ENCODE assay signal across 11 cellular contexts in genomic region chr12:52193991-52194390, GRCh38. TPM values are rescaled to one million over a fixed set of nuclear protein-coding genes. Genes with fewer than 3 reads are reported as not detected.
A peak's percentile ranks its signal among the peaks of the same experiment; 100 is the strongest.
DNase-seq lines count a peak whose midpoint lies in the region; ATAC-seq, FAIRE-seq and TF ChIP-seq lines count a peak whose summit lies in the region.
"Had no signal": no experiment of that assay in that cellular context is flagged by ENCODE, and none has a peak within 500 bp of the region (broad histone marks: within the 10 kb centered on the region; RNA-seq: fewer than 3 reads in every experiment).

No MANE protein-coding gene starts in this region.

- H3K4me2 ChIP-seq in A549, result peak overlapping the region; percentile 97
- peak overlapping the region; percentile 3 for H3K4me2 ChIP-seq in astrocyte (ENCODE audit: low read length)
- no peak overlapping the region for H3K4me2 ChIP-seq in mesendoderm (ENCODE audit: low read length)

- no peak overlapping the region for H3K4ac ChIP-seq in mesendoderm (ENCODE audit: low read depth, low read length)

- CTCF ChIA-PET in A549 (lab: Yijun Ruan, JAX), result interaction anchor here (0.6 to 1.9 kb wide), 6 partner anchors 28 to 133 kb away, joined by 3 to 6 read pairs (median 4); no protein-coding TSS in a partner anchor
- CTCF ChIA-PET in naive thymus-derived CD4-positive, alpha-beta T cell (lab: Charles Lee), result no interaction called here

- H3K4me1 Mint-ChIP-seq in astrocyte (ENCODE audit: low read depth, unreplicated experiment), result peaks cover 57% of the 10 kb centered on the region
- H3K4me1 Mint-ChIP-seq in naive thymus-derived CD4-positive, alpha-beta T cell, result peaks cover 0 to 9% (median 0%) of the 10 kb centered on the region in 7 donors
- H3K4me1 Mint-ChIP-seq: memory B cell had no signal

- no peaks in the 10 kb centered on the region for H3K9me3 Mint-ChIP-seq in astrocyte (ENCODE audit: unreplicated experiment)
- no peaks in the 10 kb centered on the region for H3K9me3 Mint-ChIP-seq in naive thymus-derived CD4-positive, alpha-beta T cell
- H3K9me3 Mint-ChIP-seq: memory B cell had no signal

- intact Hi-C loops in naive thymus-derived CD4-positive, alpha-beta T cell (cut with micrococcal nuclease), result no loop called here

- H3K27ac ChIP-seq in A549 (peak overlapping the region; percentile 96 to 100), astrocyte (ENCODE audit: low read depth, low read length) (no peak overlapping the region), mesendoderm (ENCODE audit: low read depth, low read length) (no peak overlapping the region)
- H3K27ac ChIP-seq in naive thymus-derived CD4-positive, alpha-beta T cell (ENCODE audit: low read depth, low read length), result no peak overlapping the region

- no peaks in the 10 kb centered on the region for H3K9me3 ChIP-seq in A549
- no peaks in the 10 kb centered on the region for H3K9me3 ChIP-seq in astrocyte (ENCODE audit: insufficient read depth, low read depth, low read length)
- no peaks in the 10 kb centered on the region for H3K9me3 ChIP-seq in naive thymus-derived CD4-positive, alpha-beta T cell (ENCODE audit: control insufficient read depth in 2 of 3, low read length in 3 of 3)

- peak overlapping the region; percentile 94 for H3K27ac Mint-ChIP-seq in astrocyte (ENCODE audit: unreplicated experiment)
- H3K27ac Mint-ChIP-seq in naive thymus-derived CD4-positive, alpha-beta T cell, result no peak overlapping the region
- H3K27ac Mint-ChIP-seq: memory B cell had no signal

- H4K8ac ChIP-seq in mesendoderm (ENCODE audit: low read depth, low read length), result no peak overlapping the region

- H3K79me2 ChIP-seq in astrocyte (ENCODE audit: insufficient read depth, low read length) (no peaks in the 10 kb centered on the region), mesendoderm (ENCODE audit: control insufficient read depth, insufficient read depth, low read length) (no peaks in the 10 kb centered on the region)

- H2BK120ac ChIP-seq in mesendoderm (ENCODE audit: low read depth, low read length), result no peak overlapping the region

- H3K4me3 ChIP-seq in A549, result no peak overlapping the region
- no peak overlapping the region for H3K4me3 ChIP-seq in astrocyte (ENCODE audit: insufficient read depth, low read depth, low read length)
- no peak overlapping the region for H3K4me3 ChIP-seq in mesendoderm (ENCODE audit: low read length)
- no peak overlapping the region for H3K4me3 ChIP-seq in naive thymus-derived CD4-positive, alpha-beta T cell (ENCODE audit: low read length)

- H3K9ac ChIP-seq in astrocyte (ENCODE audit: low read length), result no peak overlapping the region
- no peak overlapping the region for H3K9ac ChIP-seq in mesendoderm (ENCODE audit: low read length)

- H3K79me1 ChIP-seq in mesendoderm (ENCODE audit: low read length), result no peaks in the 10 kb centered on the region

- no peaks in the 10 kb centered on the region for H4K20me1 ChIP-seq in astrocyte (ENCODE audit: insufficient read depth, low read length)

- no peak overlapping the region for H3K4me3 Mint-ChIP-seq in astrocyte (ENCODE audit: unreplicated experiment)
- no peak overlapping the region for H3K4me3 Mint-ChIP-seq in naive thymus-derived CD4-positive, alpha-beta T cell
- H3K4me3 Mint-ChIP-seq: memory B cell had no signal

- H3K36me3 ChIP-seq in astrocyte (ENCODE audit: insufficient read depth, low read length) (no peaks in the 10 kb centered on the region), mesendoderm (ENCODE audit: control insufficient read depth, insufficient read depth, low read length) (no peaks in the 10 kb centered on the region)
- H3K36me3 ChIP-seq in naive thymus-derived CD4-positive, alpha-beta T cell (ENCODE audit: control insufficient read depth in 2 of 3, insufficient read depth in 3 of 3, low read length in 3 of 3), result no peaks in the 10 kb centered on the region

- TF ChIP-seq EP300 in A549 (IDR thresholded peaks at IDR 0.05) (no peak), Ishikawa (IDR thresholded peaks at IDR 0.05; ENCODE audit: borderline replicate concordance) (peak; percentile 73)

- POLR2A ChIA-PET in A549 (lab: Yijun Ruan, JAX), result no interaction called here
- POLR2A ChIA-PET in naive thymus-derived CD4-positive, alpha-beta T cell (lab: Charles Lee), result no interaction called here

- H3K27me3 Mint-ChIP-seq in astrocyte (ENCODE audit: low read depth, unreplicated experiment), result peaks cover 4% of the 10 kb centered on the region
- peaks cover 0 to 16% (median 5%) of the 10 kb centered on the region in 5 donors for H3K27me3 Mint-ChIP-seq in naive thymus-derived CD4-positive, alpha-beta T cell

- DNase-seq in A549 (ENCODE audit: low read depth in 1 of 2, low spot score in 1 of 2), result no peak
- no peak for DNase-seq in astrocyte (ENCODE audit: low read depth)
- peak; percentile 63 for DNase-seq in mesendoderm
- DNase-seq in activated CD4-positive, CD25-positive, alpha-beta regulatory T cell (lab: John Stamatoyannopoulos, UW), result no peak
- no peak for DNase-seq in naive thymus-derived CD4-positive, alpha-beta T cell
- DNase-seq in H54 (ENCODE audit: insufficient read length, low spot score), result no peak
- no peak for DNase-seq in DMS153 treated with DMSO at 0.1 percent for 48 hours (lab: John Stamatoyannopoulos, UW; ENCODE audit: unreplicated experiment)
- DNase-seq: stimulated activated CD8-positive, alpha-beta memory T cell treated with anti-CD3 and anti-CD28 coated beads, Interleukin-4, amount 100 ng/mL, for 48 hours; T1000 had no signal

- H3K36me3 Mint-ChIP-seq in astrocyte (ENCODE audit: low read depth, unreplicated experiment), result no peaks in the 10 kb centered on the region
- no peaks in the 10 kb centered on the region for H3K36me3 Mint-ChIP-seq in naive thymus-derived CD4-positive, alpha-beta T cell
- H3K36me3 Mint-ChIP-seq: memory B cell had no signal

- TF ChIP-seq RAD21 in A549 (conservative IDR thresholded peaks at IDR 0.05 in 1 of 2, IDR thresholded peaks at IDR 0.05 in 1 of 2) (no peak), Ishikawa (IDR thresholded peaks at IDR 0.05; ENCODE audit: low read depth) (no peak)

- no peak overlapping the region for H2BK15ac ChIP-seq in mesendoderm (replicated peaks; ENCODE audit: low read depth)

- peaks cover 76% of the 10 kb centered on the region for H3K4me1 ChIP-seq in A549
- peaks cover 65% of the 10 kb centered on the region for H3K4me1 ChIP-seq in astrocyte (ENCODE audit: insufficient read depth, low read length)
- no peaks in the 10 kb centered on the region for H3K4me1 ChIP-seq in mesendoderm (ENCODE audit: control insufficient read depth, low read depth, low read length)
- H3K4me1 ChIP-seq in naive thymus-derived CD4-positive, alpha-beta T cell (ENCODE audit: control insufficient read depth in 2 of 2, insufficient read depth in 2 of 2, low read length in 2 of 2), result no peaks in the 10 kb centered on the region

- no peak overlapping the region for H2AK5ac ChIP-seq in mesendoderm (ENCODE audit: low read length)

- TF ChIP-seq CTCF in A549 (IDR thresholded peaks at IDR 0.05) (no peak), astrocyte (IDR thresholded peaks at IDR 0.05; ENCODE audit: insufficient read depth, low read depth, low read length) (no peak)

- H3K18ac ChIP-seq in mesendoderm (ENCODE audit: low read length), result no peak overlapping the region

- no peak for ATAC-seq in A549
- no peak for ATAC-seq in naive thymus-derived CD4-positive, alpha-beta T cell

- 65% methylated on average over 6 of the region's 6 CpGs for WGBS in A549 (ENCODE audit: missing lambda C conversion rate)
- WGBS in mesendoderm (ENCODE audit: extremely low coverage, insufficient coverage, low lambda C conversion rate), result no CpG with 5 or more reads among the region's 6 CpGs

- H4K5ac ChIP-seq in mesendoderm (ENCODE audit: low read length), result no peak overlapping the region

- no peak overlapping the region for H3K56ac ChIP-seq in mesendoderm (ENCODE audit: low read length)

- no peak overlapping the region for H2BK5ac ChIP-seq in mesendoderm (ENCODE audit: low read length)

- FAIRE-seq in A549 (lab: Jason Lieb, UNC), result no peak
- FAIRE-seq in astrocyte (lab: Jason Lieb, UNC), result no peak
- no peak for FAIRE-seq in H54 (lab: Jason Lieb, UNC)

- H3K27me3 ChIP-seq in astrocyte (ENCODE audit: insufficient read depth, low read length) (no peaks in the 10 kb centered on the region), mesendoderm (ENCODE audit: insufficient read depth, low read length, poor library complexity) (no peaks in the 10 kb centered on the region)
- H3K27me3 ChIP-seq in naive thymus-derived CD4-positive, alpha-beta T cell (ENCODE audit: control insufficient read depth in 2 of 2, insufficient read depth in 2 of 2, low read length in 2 of 2), result no peaks in the 10 kb centered on the region

- TF ChIP-seq POLR2A in A549 (IDR thresholded peaks at IDR 0.05; ENCODE audit: low read length), result no peak
- no peak for TF ChIP-seq POLR2A in H54 (IDR thresholded peaks at IDR 0.05; ENCODE audit: low read depth, low read length)

- no peak overlapping the region for H3K23ac ChIP-seq in mesendoderm (ENCODE audit: low read length)

- H2AFZ ChIP-seq in astrocyte (ENCODE audit: low read depth, low read length), result no peak overlapping the region

TF ChIP-seq in A549, 52 proteins besides CTCF, POLR2A, EP300 and RAD21 (continues in another document):
- no peak for TF ChIP-seq NR3C1 (IDR thresholded peaks at IDR 0.05)

TF ChIP-seq in Ishikawa, 13 proteins besides CTCF, POLR2A, EP300 and RAD21 (continues in another document):
- TF ChIP-seq ZBTB7A (IDR thresholded peaks at IDR 0.05; ENCODE audit: low read depth) (no peak; the same call in 1 of the 2 replicates), FOXM1 (IDR thresholded peaks at IDR 0.05; ENCODE audit: borderline replicate concordance, low read depth) (no peak), EGR1 (IDR thresholded peaks at IDR 0.05) (no peak)

RNA-seq across cellular contexts. Expression of gene KRT80, which starts 2.2 kb away (rescaled TPM):
- polyA plus RNA-seq in A549 (2011; rRNA removed) (59.8 and 63.1 TPM in 2 replicates), A549 (2017; fragmentation: RNase III; extraction: RNeasy Plus Mini Kit Qiagen cat#74134 plus additional on column Dnase treatment) (38.3 to 56.4 TPM (median 46.0 TPM) in 3 replicates)
- polyA plus RNA-seq in A549 (2012; cell fraction: cytosol; rRNA removed), result 62.9 and 86.5 TPM in 2 replicates
- 87.4 and 102 TPM in 2 replicates for polyA plus RNA-seq in A549 (2012; cell fraction: nucleus; rRNA removed)
- polyA minus RNA-seq in A549 (2011; rRNA and poly(A)+ RNA removed), result 76.5 and 77.5 TPM in 2 replicates
- 2.8 and 3.6 TPM in 2 replicates for total RNA-seq in astrocyte
- polyA plus RNA-seq in mesendoderm (2013, experiment 1 of 2), result 0.21 TPM
- 0.24 TPM for polyA plus RNA-seq in mesendoderm (2013, experiment 2 of 2)
- under 1 TPM in 1 of 5 experiments, not detected in 4; 0.12 TPM for total RNA-seq in naive thymus-derived CD4-positive, alpha-beta T cell
- not detected for polyA plus RNA-seq in naive thymus-derived CD4-positive, alpha-beta T cell

RNA-seq across cellular contexts. Expression of gene KRT7, which starts 39.1 kb away (rescaled TPM):
- polyA plus RNA-seq in A549 (2011; rRNA removed) (2,033 and 2,623 TPM in 2 replicates), A549 (2017; fragmentation: RNase III; extraction: RNeasy Plus Mini Kit Qiagen cat#74134 plus additional on column Dnase treatment) (3,055 to 3,652 TPM (median 3,189 TPM) in 3 replicates)
- 5,680 and 6,103 TPM in 2 replicates for polyA plus RNA-seq in A549 (2012; cell fraction: cytosol; rRNA removed)
- 6,979 and 9,418 TPM in 2 replicates for polyA plus RNA-seq in A549 (2012; cell fraction: nucleus; rRNA removed)
- 2,472 and 2,922 TPM in 2 replicates for polyA minus RNA-seq in A549 (2011; rRNA and poly(A)+ RNA removed)
- total RNA-seq in astrocyte, result 97.6 and 149 TPM in 2 replicates
- polyA plus RNA-seq in mesendoderm (2013, experiment 1 of 2), result 0.83 TPM
- 0.88 TPM for polyA plus RNA-seq in mesendoderm (2013, experiment 2 of 2)
- 10 to 100 TPM in 1 of 5 experiments, not detected in 4; 36.1 TPM for total RNA-seq in naive thymus-derived CD4-positive, alpha-beta T cell
- not detected for polyA plus RNA-seq in naive thymus-derived CD4-positive, alpha-beta T cell

Comparison
In these comparisons a context has a peak if more than half of its experiments do, and no peak if none do; other contexts are left out.
1. H3K27ac ChIP-seq: peak in A549 (2 of 2); none in astrocyte (single experiment), mesendoderm (single experiment) and naive thymus-derived CD4-positive, alpha-beta T cell (single experiment).